ENCODE assay signal across 22 cellular contexts in the genomic region with DNA sequence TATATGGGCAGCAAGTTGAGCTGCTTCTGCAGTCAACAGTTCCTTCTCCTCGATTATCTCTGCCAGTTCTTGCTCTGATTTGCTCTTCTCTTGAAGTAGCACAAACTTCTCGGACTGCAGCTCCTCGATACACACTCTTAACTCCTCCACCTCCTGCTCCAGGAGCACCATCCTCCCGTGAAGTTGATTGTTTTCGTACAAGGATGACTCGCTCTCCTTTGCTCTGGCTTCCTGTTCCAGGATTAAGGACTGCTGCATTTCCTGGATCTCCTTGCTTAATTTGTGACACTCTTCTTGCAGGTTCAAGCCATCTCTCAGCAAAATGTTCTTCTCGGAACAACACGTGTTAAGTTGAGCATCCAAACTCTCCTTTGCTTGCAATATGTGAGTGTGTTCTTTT. TPM values are rescaled to one million over a fixed set of nuclear protein-coding genes. Genes with fewer than 3 reads are reported as not detected.
A peak's percentile ranks its signal among the peaks of the same experiment; 100 is the strongest.
DNase-seq lines count a peak whose midpoint lies in the region; ATAC-seq and TF ChIP-seq lines count a peak whose summit lies in the region.
"Had no signal": no experiment of that assay in that cellular context is flagged by ENCODE, and none has a peak within 500 bp of the region (broad histone marks: within the 10 kb centered on the region; RNA-seq: fewer than 3 reads in every experiment).

No MANE protein-coding gene starts in this region.

- no peak overlapping the region for H3K9ac ChIP-seq in mammary epithelial cell (ENCODE audit: insufficient read depth, low read length)
- H3K9ac ChIP-seq in skeletal muscle satellite cell (ENCODE audit: low read depth, low read length), result no peak overlapping the region

- peak; percentile 56 for DNase-seq in MCF 10A (ENCODE audit: unreplicated experiment)
- DNase-seq in mammary epithelial cell, result no peak
- DNase-seq in amniotic epithelial cell (ENCODE audit: low read depth), result peak; percentile 45
- peak; percentile 32 for DNase-seq in glomerular visceral epithelial cell (ENCODE audit: extremely low spot score)
- no peak for DNase-seq in T-helper 2 cell
- no peak for DNase-seq in epidermal melanocyte (ENCODE audit: insufficient read length, low spot score)
- DNase-seq in activated CD4-positive, alpha-beta T cell treated with anti-CD3 and anti-CD28 coated beads for 36 hours, result no peak
- DNase-seq: ACHN; activated CD4-positive, alpha-beta T cell treated with anti-CD3 and anti-CD28 coated beads, Interleukin-2, amount 50 U/mL, for 1 hour; activated CD8-positive, alpha-beta memory T cell treated with anti-CD3 and anti-CD28 coated beads, Interleukin-2, amount 50 U/mL, for 4 hours; DMS153; Kasumi-1; left lung; NCI-H2171; NCI-H526; OCI-M1; SHP77; stimulated activated CD4-positive, alpha-beta T cell treated with anti-CD3 and anti-CD28 coated beads, Interleukin-15, amount 100 ng/mL, for 24 hours; testis had no signal

- POLR2A ChIA-PET in MCF 10A (lab: Yijun Ruan, JAX), result interaction anchor here (0.6 kb wide), 1 partner anchor 79 kb away, joined by 4 read pairs; no protein-coding TSS in a partner anchor
- POLR2A ChIA-PET in activated CD4-positive, alpha-beta T cell treated with anti-CD3 and anti-CD28 coated beads for 36 hours (lab: Charles Lee), result no interaction called here

- dilution Hi-C loops in mammary epithelial cell (cut with HindIII; ENCODE audit: low sequenced_read_pairs), result loop anchor here (5.0 kb wide), 3 partner anchors 35 to 75 kb away; no protein-coding TSS in a partner anchor

- no peak overlapping the region for H3K4me3 Mint-ChIP-seq in MCF 10A (ENCODE audit: unreplicated experiment)
- H3K4me3 Mint-ChIP-seq in activated CD4-positive, alpha-beta T cell treated with anti-CD3 and anti-CD28 coated beads for 36 hours, result no peak overlapping the region

- H3K4me2 ChIP-seq in mammary epithelial cell (ENCODE audit: insufficient read depth, low read depth, low read length) (no peak overlapping the region), skeletal muscle satellite cell (ENCODE audit: low read length) (peak overlapping the region; percentile 24)

- peaks cover 13% of the 10 kb centered on the region for H3K4me1 Mint-ChIP-seq in MCF 10A (ENCODE audit: insufficient read depth, unreplicated experiment)
- H3K4me1 Mint-ChIP-seq in activated CD4-positive, alpha-beta T cell treated with anti-CD3 and anti-CD28 coated beads for 36 hours, result peaks cover 13% of the 10 kb centered on the region

- no peak overlapping the region for H2AFZ ChIP-seq in mammary epithelial cell (ENCODE audit: low read depth, low read length)

- intact Hi-C loops in MCF 10A (cut with micrococcal nuclease) (no loop called here), mammary epithelial cell (cut with micrococcal nuclease) (no loop called here)
- intact Hi-C loops in activated CD4-positive, alpha-beta T cell treated with anti-CD3 and anti-CD28 coated beads for 36 hours (cut with DNase I, micrococcal nuclease), result no loop called here

- peak overlapping the region; percentile 28 for H3K27ac Mint-ChIP-seq in MCF 10A (ENCODE audit: low read depth, unreplicated experiment)
- H3K27ac Mint-ChIP-seq in activated CD4-positive, alpha-beta T cell treated with anti-CD3 and anti-CD28 coated beads for 36 hours, result no peak overlapping the region

- in situ Hi-C loops in mammary epithelial cell (cut with MboI; ENCODE audit: low sequenced_read_pairs in 2 of 2), result no loop called here

- ATAC-seq in activated CD4-positive, alpha-beta T cell treated with anti-CD3 and anti-CD28 coated beads for 36 hours, result no peak
- ATAC-seq: left lung had no signal

- H3K79me2 ChIP-seq in mammary epithelial cell (ENCODE audit: insufficient read depth, low read length), result no peaks in the 10 kb centered on the region

- WGBS in mammary epithelial cell (ENCODE audit: low coverage, missing lambda C conversion rate), result 85% methylated on average over 8 of the region's 8 CpGs

- no peaks in the 10 kb centered on the region for H3K27me3 ChIP-seq in mammary epithelial cell (ENCODE audit: insufficient read depth, low read length)
- H3K27me3 ChIP-seq in skeletal muscle satellite cell (ENCODE audit: control insufficient read depth, insufficient read depth, low read length), result no peaks in the 10 kb centered on the region
- H3K27me3 ChIP-seq: left lung, neutrophil, testis had no signal

- H3K4me3 ChIP-seq in mammary epithelial cell (replicated peaks in 1 of 3; ENCODE audit: insufficient read depth in 1 of 3, low read depth in 2 of 3, low read length in 3 of 3), result no peak overlapping the region
- no peak overlapping the region for H3K4me3 ChIP-seq in skeletal muscle satellite cell (ENCODE audit: low read length)
- H3K4me3 ChIP-seq: left lung, testis had no signal

- no peaks in the 10 kb centered on the region for H3K27me3 Mint-ChIP-seq in MCF 10A (ENCODE audit: insufficient read depth, unreplicated experiment)
- no peaks in the 10 kb centered on the region for H3K27me3 Mint-ChIP-seq in activated CD4-positive, alpha-beta T cell treated with anti-CD3 and anti-CD28 coated beads for 36 hours

- H3K36me3 ChIP-seq in mammary epithelial cell (ENCODE audit: insufficient read depth, low read length) (peaks cover 7% of the 10 kb centered on the region), skeletal muscle satellite cell (ENCODE audit: insufficient read depth, low read length) (peaks cover 44% of the 10 kb centered on the region)

- TF ChIP-seq CTCF in MCF 10A (IDR thresholded peaks at IDR 0.05; ENCODE audit: unreplicated experiment) (no peak), mammary epithelial cell (conservative IDR thresholded peaks at IDR 0.05 in 1 of 2, IDR thresholded peaks at IDR 0.05 in 1 of 2; ENCODE audit: extremely low read depth in 1 of 2, insufficient read depth in 1 of 2, low read depth in 1 of 2, low read length in 2 of 2) (no peak)

- peaks cover 69% of the 10 kb centered on the region for H3K36me3 Mint-ChIP-seq in MCF 10A (ENCODE audit: insufficient read depth, unreplicated experiment)
- peaks cover 26% of the 10 kb centered on the region for H3K36me3 Mint-ChIP-seq in activated CD4-positive, alpha-beta T cell treated with anti-CD3 and anti-CD28 coated beads for 36 hours (ENCODE audit: low read depth)

- CTCF ChIA-PET in MCF 10A (lab: Yijun Ruan, JAX), result interaction anchor here (0.8 to 2.7 kb wide), 4 partner anchors 15 to 34 kb away, joined by 3 to 17 read pairs (median 11); no protein-coding TSS in a partner anchor
- CTCF ChIA-PET in mammary epithelial cell (lab: Charles Lee; ENCODE audit: low non-redundant PET), result no interaction called here
- CTCF ChIA-PET in activated CD4-positive, alpha-beta T cell treated with anti-CD3 and anti-CD28 coated beads for 36 hours (lab: Charles Lee), result interaction anchor here (0.8 to 2.2 kb wide), 3 partner anchors 13 to 32 kb away, joined by 5 to 20 read pairs (median 9); no protein-coding TSS in a partner anchor

- peaks cover 3% of the 10 kb centered on the region for H4K20me1 ChIP-seq in mammary epithelial cell (ENCODE audit: insufficient read depth, low read length)

- no peak overlapping the region for H3K27ac ChIP-seq in mammary epithelial cell (ENCODE audit: insufficient read depth, low read depth, low read length)
- H3K27ac ChIP-seq: C4-2B, left lung, neutrophil, testis had no signal

- H3K9me3 ChIP-seq in mammary epithelial cell (replicated peaks; ENCODE audit: insufficient read depth, low read length) (no peaks in the 10 kb centered on the region), skeletal muscle satellite cell (replicated peaks; ENCODE audit: low read length) (no peaks in the 10 kb centered on the region)
- H3K9me3 ChIP-seq: left lung, neutrophil, testis had no signal

- H3K9me3 Mint-ChIP-seq in MCF 10A (ENCODE audit: unreplicated experiment), result no peaks in the 10 kb centered on the region
- H3K9me3 Mint-ChIP-seq in activated CD4-positive, alpha-beta T cell treated with anti-CD3 and anti-CD28 coated beads for 36 hours (ENCODE audit: low read depth), result no peaks in the 10 kb centered on the region

- H3K4me1 ChIP-seq in mammary epithelial cell (ENCODE audit: insufficient read depth, low read length) (no peaks in the 10 kb centered on the region), skeletal muscle satellite cell (ENCODE audit: control insufficient read depth, insufficient read depth, low read length) (peaks cover 31% of the 10 kb centered on the region)
- H3K4me1 ChIP-seq: left lung, testis had no signal

- BruUV-seq in MCF 10A (replicated peaks; lab: Mats Ljungman, UMichigan) (no TSS peak), mammary epithelial cell (replicated peaks; lab: Mats Ljungman, UMichigan) (no TSS peak)

RNA-seq across cellular contexts. Expression of gene VPS33A, which starts 56.2 kb away (rescaled TPM):
- total RNA-seq in MCF 10A (2022), result 16.5 and 22.2 TPM in 2 replicates
- 10 to 100 TPM; 15.8 to 16.4 TPM for total RNA-seq in mammary epithelial cell
- 10.5 TPM for polyA plus RNA-seq in mammary epithelial cell
- 62.5 TPM for polyA minus RNA-seq in mammary epithelial cell
- total RNA-seq in skeletal muscle satellite cell (2012; rRNA removed), result 12.5 and 15.2 TPM in 2 replicates
- 10 to 100 TPM; 24.8 to 26.4 TPM for total RNA-seq in activated CD4-positive, alpha-beta T cell treated with anti-CD3 and anti-CD28 coated beads for 36 hours

Comparison
In these comparisons a context has a peak if more than half of its experiments do, and no peak if none do; other contexts are left out.
1. DNase-seq: peak in MCF 10A (single experiment), amniotic epithelial cell (single experiment) and glomerular visceral epithelial cell (single experiment); none in mammary epithelial cell (single experiment), T-helper 2 cell (0 of 5), epidermal melanocyte (single experiment) and activated CD4-positive, alpha-beta T cell treated with anti-CD3 and anti-CD28 coated beads for 36 hours (single experiment).